8 cellular contexts compared by ENCODE assay signal in genomic region chr7:1725199-1725701, GRCh38. TPM values are rescaled to one million over a fixed set of nuclear protein-coding genes. Genes with fewer than 3 reads are reported as not detected.
DNase-seq lines count a peak whose midpoint lies in the region; TF ChIP-seq lines count a peak whose summit lies in the region.
"Had no signal": no experiment of that assay in that cellular context is flagged by ENCODE, and none has a peak within 500 bp of the region (broad histone marks: within the 10 kb centered on the region; RNA-seq: fewer than 3 reads in every experiment).

No MANE protein-coding gene starts in this region.

- H3K9me3 Mint-ChIP-seq in progenitor cell of endocrine pancreas (ENCODE audit: low read depth) = peaks cover 2% of the 10 kb centered on the region

- H3K27ac ChIP-seq in MM.1S (ENCODE audit: low read length) (no peak overlapping the region), skeletal muscle tissue (ENCODE audit: low read depth, low read length) (peak overlapping the region; percentile 66)

- no peaks in the 10 kb centered on the region for H3K79me2 ChIP-seq in MM.1S (ENCODE audit: low read length)

- H3K9me2 ChIP-seq in MM.1S (replicated peaks; ENCODE audit: insufficient read depth, low read length) = no peaks in the 10 kb centered on the region

- H3K36me3 ChIP-seq in MM.1S (replicated peaks; ENCODE audit: insufficient read depth, low read length) (no peaks in the 10 kb centered on the region), skeletal muscle tissue (ENCODE audit: control insufficient read depth in 3 of 3, insufficient read depth in 3 of 3, low read length in 3 of 3) (no peaks in the 10 kb centered on the region)

- DNase-seq in MM.1S (peak; percentile 60), NCI-H69 (lab: John Stamatoyannopoulos, UW) (peak; percentile 88), fibroblast of the conjunctiva (ENCODE audit: low read depth) (peak; percentile 3), progenitor cell of endocrine pancreas (ENCODE audit: low spot score, unreplicated experiment) (no peak), activated gamma-delta T cell treated with Interleukin-2 at 50 U/mL for 16 hours (no peak), OCI-M2 (lab: John Stamatoyannopoulos, UW; ENCODE audit: unreplicated experiment) (no peak)
- DNase-seq: retina had no signal

- TF ChIP-seq CTCF in MM.1S (IDR thresholded peaks at IDR 0.05; ENCODE audit: low read length) (no peak), progenitor cell of endocrine pancreas (IDR thresholded peaks at IDR 0.05; ENCODE audit: unreplicated experiment) (no peak)

- no peaks in the 10 kb centered on the region for H3F3A ChIP-seq in MM.1S (ENCODE audit: insufficient read depth, low read length)

- H4K20me1 ChIP-seq in MM.1S (ENCODE audit: insufficient read depth, low read length) = no peaks in the 10 kb centered on the region

- no peak overlapping the region for H3K27ac Mint-ChIP-seq in progenitor cell of endocrine pancreas

- H3K27me3 ChIP-seq in MM.1S (replicated peaks; ENCODE audit: insufficient read depth, low read length) = peaks cover 48% of the 10 kb centered on the region
- peaks cover 0 to 4% (median 0%) of the 10 kb centered on the region in 3 donors for H3K27me3 ChIP-seq in skeletal muscle tissue (ENCODE audit: control insufficient read depth in 3 of 3, insufficient read depth in 3 of 3, low read length in 3 of 3)

- peaks cover 7% of the 10 kb centered on the region for H3K36me3 Mint-ChIP-seq in progenitor cell of endocrine pancreas (ENCODE audit: insufficient read depth)

- H3K9ac ChIP-seq in MM.1S (ENCODE audit: low read length) (no peak overlapping the region), skeletal muscle tissue (ENCODE audit: low read depth in 1 of 3, low read length in 3 of 3) (peak overlapping the region in 1 of 3 donors; percentile 57)

- no peak overlapping the region for H3K4me3 Mint-ChIP-seq in progenitor cell of endocrine pancreas (ENCODE audit: low read depth)

- H3K9me3 ChIP-seq in MM.1S (replicated peaks; ENCODE audit: insufficient read depth, low read length) (no peaks in the 10 kb centered on the region), skeletal muscle tissue (ENCODE audit: control insufficient read depth in 3 of 3, low read length in 3 of 3) (peaks cover 0 to 8% (median 3%) of the 10 kb centered on the region in 3 donors)

- H3K27me3 Mint-ChIP-seq in progenitor cell of endocrine pancreas = peaks cover 5% of the 10 kb centered on the region

- H3K4me2 ChIP-seq in MM.1S (ENCODE audit: low read depth, low read length) = no peak overlapping the region

- no peak overlapping the region for H2AFZ ChIP-seq in MM.1S (ENCODE audit: low read length)

- peaks cover 1% of the 10 kb centered on the region for H3K4me1 Mint-ChIP-seq in progenitor cell of endocrine pancreas (ENCODE audit: low read depth)

- no peaks in the 10 kb centered on the region for H3K4me1 ChIP-seq in MM.1S (ENCODE audit: low read length)
- peaks cover 13 to 21% (median 20%) of the 10 kb centered on the region in 3 donors for H3K4me1 ChIP-seq in skeletal muscle tissue (ENCODE audit: control insufficient read depth in 3 of 3, insufficient read depth in 3 of 3, low read length in 3 of 3)

- no peak overlapping the region for H3K4me3 ChIP-seq in MM.1S (ENCODE audit: low read length)
- H3K4me3 ChIP-seq in skeletal muscle tissue (ENCODE audit: low read length in 3 of 3) = peak overlapping the region in 2 of 3 donors; percentile 52 to 61

RNA-seq across cellular contexts. Expression of gene ELFN1, which starts 55.2 kb away (rescaled TPM):
- total RNA-seq in skeletal muscle tissue = 1.6 TPM
- 12.3 and 12.9 TPM in 2 replicates for total RNA-seq in progenitor cell of endocrine pancreas

Comparison
In these comparisons a context has a peak if more than half of its experiments do, and no peak if none do; other contexts are left out.
1. DNase-seq: peak in MM.1S (single experiment), NCI-H69 (single experiment) and fibroblast of the conjunctiva (single experiment); none in progenitor cell of endocrine pancreas (single experiment), activated gamma-delta T cell treated with Interleukin-2 at 50 U/mL for 16 hours (single experiment) and OCI-M2 (single experiment).